1 cellular context compared by ENCODE assay signal in genomic region chr1:42463906-42464305, GRCh38.
TF ChIP-seq lines count a peak whose summit lies in the region.

No MANE protein-coding gene starts in this region.

TF ChIP-seq in liver, 16 proteins besides CTCF, POLR2A, EP300 and RAD21 (continued from another document):
- TF ChIP-seq ZBTB33 (IDR thresholded peaks at IDR 0.05), result no peak
- TF ChIP-seq JUND (IDR thresholded peaks at IDR 0.05), result no peak
- TF ChIP-seq EGR1 (IDR thresholded peaks at IDR 0.05; ENCODE audit: low read depth in 2 of 2), result no peak
- TF ChIP-seq ATF3 (IDR thresholded peaks at IDR 0.05), result no peak
- no peak for TF ChIP-seq NR2F2 (IDR thresholded peaks at IDR 0.05)
- TF ChIP-seq MAX (IDR thresholded peaks at IDR 0.05), result no peak
- no peak for TF ChIP-seq FOXA2 (IDR thresholded peaks at IDR 0.05)
- TF ChIP-seq SP1 (IDR thresholded peaks at IDR 0.05), result no peak
